Comparison of ENCODE assay signal across 1 cellular context in the genomic region with DNA sequence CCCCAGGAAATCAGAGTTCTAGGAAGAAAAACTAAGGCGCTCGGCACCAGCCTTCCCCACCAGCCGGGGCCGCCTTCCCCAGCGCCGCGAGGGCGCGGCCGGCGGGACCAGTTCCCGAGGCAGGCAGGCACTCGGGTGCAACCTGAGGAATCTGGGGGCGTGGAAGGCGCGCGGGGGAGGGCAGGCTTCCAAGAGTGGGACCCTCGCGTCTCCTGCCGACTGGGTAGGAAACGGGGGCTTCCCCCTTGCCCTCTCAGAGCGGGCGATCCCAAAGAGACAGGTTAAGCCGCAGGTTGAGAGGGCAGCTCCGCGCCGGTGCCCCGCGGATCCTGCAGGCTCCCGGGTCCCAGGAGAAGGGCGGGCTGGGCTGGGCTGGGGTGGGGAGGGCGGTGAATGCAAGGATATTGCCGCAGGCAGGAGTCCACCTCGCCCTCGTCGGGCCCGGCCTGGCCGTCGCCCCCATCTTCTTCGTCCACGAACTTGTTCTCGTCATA.
TF ChIP-seq lines count a peak whose summit lies in the region.

No MANE protein-coding gene starts in this region.

TF ChIP-seq in H1, 55 proteins besides CTCF, POLR2A, EP300 and RAD21:
- TF ChIP-seq EGR1 (IDR thresholded peaks at IDR 0.05; ENCODE audit: borderline replicate concordance, low read depth, low read length) (no peak), BACH1 (IDR thresholded peaks at IDR 0.05; ENCODE audit: low read length) (peak; percentile 30; the same call in 1 of the 2 replicates), TAF1 (IDR thresholded peaks at IDR 0.05; ENCODE audit: low read depth, low read length) (peak; percentile 8; the same call in 1 of the 2 replicates), ASH2L (IDR thresholded peaks at IDR 0.05; ENCODE audit: low read length) (peak; percentile 38), GABPA (IDR thresholded peaks at IDR 0.05; ENCODE audit: borderline replicate concordance, insufficient read depth, low read length) (no peak), SAP30 (IDR thresholded peaks at IDR 0.05; ENCODE audit: insufficient read depth, insufficient replicate concordance, low read length) (peak; percentile 85), SIN3A (conservative IDR thresholded peaks at IDR 0.05 in 1 of 2, IDR thresholded peaks at IDR 0.05 in 1 of 2; ENCODE audit: low read depth in 1 of 2, low read length in 2 of 2) (peak; percentile 9 to 20; a peak in 1 of 4 replicates), RBBP5 (IDR thresholded peaks at IDR 0.05; ENCODE audit: borderline replicate concordance, low read depth, low read length) (peak; percentile 87), TCF12 (IDR thresholded peaks at IDR 0.05; ENCODE audit: low read depth, low read length) (no peak), KDM4A (IDR thresholded peaks at IDR 0.05; ENCODE audit: low read depth, low read length, severe bottlenecking) (peak; percentile 76), PHF8 (conservative IDR thresholded peaks at IDR 0.05; ENCODE audit: low read depth, low read length) (0 out of 2 replicates have a peak, but pooled peaks have one; percentile 17), TAF7 (optimal IDR thresholded peaks at IDR 0.05; ENCODE audit: borderline replicate concordance, low read depth, low read length) (no peak)
- TF ChIP-seq, protein P1, sequence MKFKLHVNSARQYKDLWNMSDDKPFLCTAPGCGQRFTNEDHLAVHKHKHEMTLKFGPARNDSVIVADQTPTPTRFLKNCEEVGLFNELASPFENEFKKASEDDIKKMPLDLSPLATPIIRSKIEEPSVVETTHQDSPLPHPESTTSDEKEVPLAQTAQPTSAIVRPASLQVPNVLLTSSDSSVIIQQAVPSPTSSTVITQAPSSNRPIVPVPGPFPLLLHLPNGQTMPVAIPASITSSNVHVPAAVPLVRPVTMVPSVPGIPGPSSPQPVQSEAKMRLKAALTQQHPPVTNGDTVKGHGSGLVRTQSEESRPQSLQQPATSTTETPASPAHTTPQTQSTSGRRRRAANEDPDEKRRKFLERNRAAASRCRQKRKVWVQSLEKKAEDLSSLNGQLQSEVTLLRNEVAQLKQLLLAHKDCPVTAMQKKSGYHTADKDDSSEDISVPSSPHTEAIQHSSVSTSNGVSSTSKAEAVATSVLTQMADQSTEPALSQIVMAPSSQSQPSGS (IDR thresholded peaks at IDR 0.05; ENCODE audit: low read length) = no peak
